Comparison of ENCODE assay signal across 21 cellular contexts in genomic region chrX:31459361-31459760, GRCh38.
DNase-seq lines count a peak whose midpoint lies in the region; ATAC-seq and TF ChIP-seq lines count a peak whose summit lies in the region.
"Had no signal": no experiment of that assay in that cellular context is flagged by ENCODE, and none has a peak within 500 bp of the region (broad histone marks: within the 10 kb centered on the region; RNA-seq: fewer than 3 reads in every experiment).

No MANE protein-coding gene starts in this region.

- H3K36me3 ChIP-seq in ACC112 (ENCODE audit: insufficient read depth, low read length) (no peaks in the 10 kb centered on the region), ascending aorta (no peaks in the 10 kb centered on the region), prostate gland (no peaks in the 10 kb centered on the region)
- H3K36me3 ChIP-seq: esophagus squamous epithelium, lower lobe of right lung, SJSA1, uterus had no signal

- no peaks in the 10 kb centered on the region for H3K9me3 ChIP-seq in ascending aorta
- no peaks in the 10 kb centered on the region for H3K9me3 ChIP-seq in prostate gland
- H3K9me3 ChIP-seq: esophagus squamous epithelium, lower lobe of right lung, SJSA1, uterus had no signal

- H3K27me3 ChIP-seq in ACC112 (ENCODE audit: insufficient read depth, low read length) (no peaks in the 10 kb centered on the region), ascending aorta (no peaks in the 10 kb centered on the region), foreskin keratinocyte (no peaks in the 10 kb centered on the region), prostate gland (replicated peaks; ENCODE audit: insufficient read depth) (no peaks in the 10 kb centered on the region)
- H3K27me3 ChIP-seq: esophagus squamous epithelium, hepatocyte, SJSA1, uterus had no signal

- H3K4me1 ChIP-seq in ACC112 (ENCODE audit: control insufficient read depth, insufficient read depth, low read length, unreplicated experiment) (peaks cover 14% of the 10 kb centered on the region), ascending aorta (no peaks in the 10 kb centered on the region), foreskin keratinocyte (peaks cover 4% of the 10 kb centered on the region), prostate gland (replicated peaks) (no peaks in the 10 kb centered on the region)
- H3K4me1 ChIP-seq: esophagus squamous epithelium, lower lobe of right lung, SJSA1, uterus had no signal

- intact Hi-C loops in ascending aorta (cut with DNase I), result no loop called here
- intact Hi-C loops in prostate gland (cut with DNase I), result no loop called here

- ATAC-seq in foreskin keratinocyte, result peak; percentile 29
- no peak for ATAC-seq in GM18517 (IDR thresholded peaks at IDR 0.05; ENCODE audit: unreplicated experiment)
- ATAC-seq in GM21381 (IDR thresholded peaks at IDR 0.05; ENCODE audit: unreplicated experiment), result no peak
- ATAC-seq: activated T-cell treated with anti-CD3 and anti-CD28 coated beads, Interleukin-2, amount 50 U/mL, for 72 hours; lower lobe of right lung had no signal

- no peaks in the 10 kb centered on the region for H3K79me2 ChIP-seq in ACC112 (ENCODE audit: control insufficient read depth, insufficient read depth, low read length, unreplicated experiment)
- H3K79me2 ChIP-seq: hepatocyte had no signal

- DNase-seq in GM03348 (ENCODE audit: low spot score) (peak; percentile 23), ascending aorta (ENCODE audit: low spot score in 2 of 2) (no peak), foreskin keratinocyte (peak; percentile 8 to 44), prostate gland (ENCODE audit: low spot score) (no peak), NCI-H1694 (lab: John Stamatoyannopoulos, UW) (no peak)
- DNase-seq: ACHN; activated CD4-positive, alpha-beta T cell treated with anti-CD3 and anti-CD28 coated beads for 4 hours; activated T-cell treated with anti-CD3 and anti-CD28 coated beads, Interleukin-2, amount 50 U/mL, for 72 hours; effector CD8-positive, alpha-beta T cell; esophagus squamous epithelium; GDM1; Karpas-422; lower lobe of right lung; NCI-H510A treated with DMSO at 0.1 percent for 48 hours; stimulated activated CD4-positive, alpha-beta T cell treated with anti-CD3 and anti-CD28 coated beads, Interleukin-1b, Interleukin-23, amount 100 ng/mL, for 48 hours; uterus had no signal

- no peak for TF ChIP-seq POLR2A in prostate gland (IDR thresholded peaks at IDR 0.05)

- WGBS in prostate gland, result 77% methylated on average over 5 of the region's 5 CpGs

- H3K27ac ChIP-seq in ACC112 (ENCODE audit: low read depth, low read length) (peak overlapping the region; percentile 44), ascending aorta (peak overlapping the region; percentile 24 to 52), foreskin keratinocyte (no peak overlapping the region), prostate gland (no peak overlapping the region)
- H3K27ac ChIP-seq: esophagus squamous epithelium, hepatocyte, lower lobe of right lung, SJSA1, uterus had no signal

- H3K4me3 ChIP-seq in ACC112 (ENCODE audit: low read depth, low read length) (peak overlapping the region; percentile 58), ascending aorta (no peak overlapping the region), prostate gland (no peak overlapping the region)
- H3K4me3 ChIP-seq: esophagus squamous epithelium, hepatocyte, lower lobe of right lung, SJSA1, uterus had no signal

- TF ChIP-seq CTCF in ascending aorta (IDR thresholded peaks at IDR 0.05) (no peak), foreskin keratinocyte (conservative IDR thresholded peaks at IDR 0.05) (no peak), prostate gland (IDR thresholded peaks at IDR 0.05) (no peak)

- no peak overlapping the region for H2AFZ ChIP-seq in ACC112 (ENCODE audit: low read length, unreplicated experiment)
- H2AFZ ChIP-seq: hepatocyte had no signal

Comparison
In these comparisons a context has a peak if more than half of its experiments do, and no peak if none do; other contexts are left out.
1. H3K27ac ChIP-seq: peak in ACC112 (single experiment) and ascending aorta (2 of 2); none in foreskin keratinocyte (single experiment) and prostate gland (0 of 2).
2. DNase-seq: peak in GM03348 (single experiment) and foreskin keratinocyte (2 of 2); none in ascending aorta (0 of 2), prostate gland (single experiment) and NCI-H1694 (single experiment).